Comparison of ENCODE assay signal across 21 cellular contexts in the genomic region with DNA sequence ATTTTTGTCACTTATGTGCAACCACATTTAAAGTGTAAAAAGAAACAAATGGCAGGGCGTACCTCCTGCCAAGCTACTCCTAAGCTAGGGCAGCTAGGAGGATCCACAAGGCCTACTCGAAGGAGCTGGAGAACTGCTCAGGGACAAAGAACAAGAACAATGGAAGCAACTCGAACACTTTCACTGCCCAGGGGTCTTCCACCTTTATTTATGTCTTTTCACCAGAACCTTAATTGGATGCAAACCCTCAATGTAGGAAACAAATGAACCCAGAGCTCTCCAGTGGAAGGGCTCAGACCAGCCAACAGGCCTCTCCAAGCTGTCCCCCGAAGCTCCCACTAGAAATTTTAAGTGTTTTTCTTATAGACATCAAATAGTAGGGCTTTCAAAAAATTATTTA.
"Had no signal": no experiment of that assay in that cellular context is flagged by ENCODE, and none has a peak within 500 bp of the region (broad histone marks: within the 10 kb centered on the region; RNA-seq: fewer than 3 reads in every experiment).

No MANE protein-coding gene starts in this region.

- H3K9me3 Mint-ChIP-seq: stimulated activated effector memory CD8-positive, alpha-beta T cell treated with anti-CD3 and anti-CD28 coated beads, Interleukin-12 subunit alpha, Interleukin-12 subunit beta, amount 100 ng/mL, for 72 hours had no signal

- H3K4me3 ChIP-seq: lung, ovary, right lobe of liver, SJSA1, smooth muscle cell, thyroid gland, uterus had no signal

- H3K27me3 Mint-ChIP-seq: activated naive CD8-positive, alpha-beta T cell; brain had no signal

- DNase-seq: activated CD4-positive, alpha-beta T cell treated with anti-CD3 and anti-CD28 coated beads, Interleukin-2, amount 50 U/mL, for 4 hours; amniotic stem cell; central memory CD4-positive, alpha-beta T cell; cortex of kidney; effector CD8-positive, alpha-beta T cell; left colon; ovary; right lobe of liver; stimulated activated CD4-positive, alpha-beta T cell treated with anti-CD3 and anti-CD28 coated beads, Interleukin-4, amount 100 ng/mL, for 24 hours; T-helper 17 cell; thyroid gland; uterus; WERI-Rb-1 had no signal

- H3K27ac ChIP-seq: right lobe of liver, SJSA1, WERI-Rb-1 had no signal

- H3K27ac Mint-ChIP-seq: activated naive CD8-positive, alpha-beta T cell; mesothelial cell of epicardium; stimulated activated effector memory CD8-positive, alpha-beta T cell treated with anti-CD3 and anti-CD28 coated beads, Interleukin-12 subunit alpha, Interleukin-12 subunit beta, amount 100 ng/mL, for 72 hours; T-helper 17 cell had no signal

- H3K4me1 Mint-ChIP-seq: stimulated activated effector memory CD8-positive, alpha-beta T cell treated with anti-CD3 and anti-CD28 coated beads, Interleukin-12 subunit alpha, Interleukin-12 subunit beta, amount 100 ng/mL, for 72 hours; T-helper 17 cell had no signal

- H3K36me3 ChIP-seq: ovary, right lobe of liver, SJSA1, thyroid gland, uterus, WERI-Rb-1 had no signal

- H3K27me3 ChIP-seq: ovary, right lobe of liver, SJSA1, thyroid gland, uterus had no signal

- ATAC-seq: esophagus mucosa; left colon; right lobe of liver; stimulated activated effector memory CD8-positive, alpha-beta T cell treated with anti-CD3 and anti-CD28 coated beads, Interleukin-12 subunit alpha, Interleukin-12 subunit beta, amount 100 ng/mL, for 72 hours; T-helper 17 cell had no signal

- H3K9me3 ChIP-seq: ovary, right lobe of liver, SJSA1, thyroid gland, uterus had no signal

- H3K36me3 Mint-ChIP-seq: activated naive CD8-positive, alpha-beta T cell; stimulated activated effector memory CD8-positive, alpha-beta T cell treated with anti-CD3 and anti-CD28 coated beads, Interleukin-12 subunit alpha, Interleukin-12 subunit beta, amount 100 ng/mL, for 72 hours had no signal

- H3K4me3 Mint-ChIP-seq: activated naive CD8-positive, alpha-beta T cell; brain; mesothelial cell of epicardium; stimulated activated effector memory CD8-positive, alpha-beta T cell treated with anti-CD3 and anti-CD28 coated beads, Interleukin-12 subunit alpha, Interleukin-12 subunit beta, amount 100 ng/mL, for 72 hours; T-helper 17 cell had no signal
